Comparison of ENCODE assay signal across 23 cellular contexts in the genomic region with DNA sequence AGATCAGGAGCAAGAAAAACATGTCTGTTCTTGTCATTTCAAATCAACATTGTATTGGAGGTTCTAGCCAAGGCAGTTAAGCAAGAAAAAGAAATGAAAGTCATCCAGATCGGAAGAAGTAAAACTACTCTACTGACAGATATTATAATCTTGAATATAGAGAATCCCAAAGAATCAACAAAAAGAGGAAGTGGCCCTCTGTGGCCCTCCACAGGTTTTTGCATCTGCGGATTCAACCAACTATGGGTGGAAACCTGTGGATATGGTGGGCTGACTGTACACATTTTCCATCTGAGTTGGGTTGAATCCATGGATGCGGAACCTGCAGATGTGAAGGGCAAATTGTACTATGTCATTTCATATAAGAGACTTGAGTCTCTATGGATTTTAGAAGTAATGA. TPM values are rescaled to one million over a fixed set of nuclear protein-coding genes. Genes with fewer than 3 reads are reported as not detected.
DNase-seq lines count a peak whose midpoint lies in the region; ATAC-seq, FAIRE-seq and TF ChIP-seq lines count a peak whose summit lies in the region.
"Had no signal": no experiment of that assay in that cellular context is flagged by ENCODE, and none has a peak within 500 bp of the region (broad histone marks: within the 10 kb centered on the region; RNA-seq: fewer than 3 reads in every experiment).

No MANE protein-coding gene starts in this region.

- in situ Hi-C loops in KBM-7 (cut with MboI; ENCODE audit: low pct_unique_long_range_greater_than_20kb, low sequenced_read_pairs) = no loop called here

- FAIRE-seq in bronchial epithelial cell (lab: Jason Lieb, UNC) = no peak
- FAIRE-seq: A204.1, GM12892, GM18507, H54 had no signal

- no peak overlapping the region for H3K4me3 ChIP-seq in bronchial epithelial cell (ENCODE audit: low read depth, low read length)
- H3K4me3 ChIP-seq: GM23338 had no signal

- H3K36me3 ChIP-seq in bronchial epithelial cell (ENCODE audit: control insufficient read depth, insufficient read depth, low read length) = no peaks in the 10 kb centered on the region
- H3K36me3 ChIP-seq: BE2C had no signal

- peak; percentile 2 for DNase-seq in KBM-7
- peak; percentile 67 for DNase-seq in MV-4-11 (lab: John Stamatoyannopoulos, UW)
- peak; percentile 34 for DNase-seq in bronchial epithelial cell (ENCODE audit: low read depth)
- no peak for DNase-seq in activated gamma-delta T cell (lab: John Stamatoyannopoulos, UW)
- no peak for DNase-seq in LoVo (ENCODE audit: low spot score)
- DNase-seq: ACHN; BE2C; C1 segment of cervical spinal cord; CD4-positive, CD25-positive, alpha-beta regulatory T cell; CD8-positive, alpha-beta memory T cell; COR-L47; DMS 273 treated with DMSO at 0.1 percent for 48 hours; DMS53; DND-41; EL; HCEC 1CT had no signal

- H3K27me3 ChIP-seq in bronchial epithelial cell (ENCODE audit: control insufficient read depth, insufficient read depth, low read length) = no peaks in the 10 kb centered on the region
- H3K27me3 ChIP-seq: BE2C had no signal

- no peak for ATAC-seq in GM21717 (IDR thresholded peaks at IDR 0.05; ENCODE audit: unreplicated experiment)
- ATAC-seq: GM23338 had no signal

- no peak for TF ChIP-seq CTCF in bronchial epithelial cell (IDR thresholded peaks at IDR 0.05; ENCODE audit: insufficient read depth, low read length, severe bottlenecking)

RNA-seq across cellular contexts. Expression of a gene that starts 35.1 kb away (rescaled TPM):
- total RNA-seq in bronchial epithelial cell = 1.7 and 2.6 TPM in 2 replicates
- total RNA-seq: G401 had no signal

Comparison
In these comparisons a context has a peak if more than half of its experiments do, and no peak if none do; other contexts are left out.
1. DNase-seq: peak in KBM-7 (single experiment), MV-4-11 (single experiment) and bronchial epithelial cell (single experiment); none in activated gamma-delta T cell (single experiment) and LoVo (single experiment).